In the genomic region with DNA sequence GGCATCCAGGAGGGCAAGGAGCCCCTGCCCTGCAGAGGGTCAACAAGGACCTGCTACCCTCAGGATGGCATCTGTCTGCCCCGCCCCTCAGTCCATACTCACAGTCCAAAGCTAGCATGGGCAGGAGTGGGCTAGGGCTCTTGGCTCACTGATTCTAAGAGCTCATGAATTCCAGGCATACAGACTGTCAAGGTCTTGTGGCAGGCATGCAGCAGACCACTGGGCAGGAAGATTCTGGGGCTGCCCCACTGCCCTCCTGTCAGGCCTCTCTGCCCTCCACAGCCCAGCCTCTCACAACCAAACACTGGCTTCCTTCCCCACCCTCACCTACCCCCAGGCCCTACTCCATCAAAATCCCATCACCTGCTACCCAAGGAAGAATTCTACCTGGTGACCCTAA, we compare ENCODE assay signal across 19 cellular contexts. TPM values are rescaled to one million over a fixed set of nuclear protein-coding genes. Genes with fewer than 3 reads are reported as not detected.
DNase-seq lines count a peak whose midpoint lies in the region; ATAC-seq and TF ChIP-seq lines count a peak whose summit lies in the region.
"Had no signal": no experiment of that assay in that cellular context is flagged by ENCODE, and none has a peak within 500 bp of the region (broad histone marks: within the 10 kb centered on the region; RNA-seq: fewer than 3 reads in every experiment).

No MANE protein-coding gene starts in this region.

- no peak for TF ChIP-seq POLR2A in erythroblast (IDR thresholded peaks at IDR 0.05; ENCODE audit: low read length)

- CTCF ChIA-PET in activated naive CD4-positive, alpha-beta T cell treated with anti-CD3 and anti-CD28 coated beads, Interleukin-2, amount 10 ng/mL, durations not matched to agents 7 days and 5 days (lab: Charles Lee): no interaction called here
- CTCF ChIA-PET in Panc1 (lab: Charles Lee): no interaction called here
- CTCF ChIA-PET in activated CD4-positive, alpha-beta T cell treated with anti-CD3 and anti-CD28 coated beads, Interleukin-2, amount 10 ng/mL, durations not matched to agents 7 days and 5 days (lab: Charles Lee): no interaction called here

- POLR2A ChIA-PET in Panc1 (lab: Charles Lee): interaction anchor here (0.6 kb wide), 1 partner anchor 87 kb away, joined by 6 read pairs; no protein-coding TSS in a partner anchor
- POLR2A ChIA-PET in activated CD4-positive, alpha-beta T cell treated with anti-CD3 and anti-CD28 coated beads, Interleukin-2, amount 10 ng/mL, durations not matched to agents 7 days and 5 days (lab: Charles Lee): no interaction called here

- TF ChIP-seq CTCF in Panc1 (IDR thresholded peaks at IDR 0.05) (no peak), progenitor cell of endocrine pancreas (IDR thresholded peaks at IDR 0.05; ENCODE audit: unreplicated experiment) (no peak)

- H3K4me3 ChIP-seq in Panc1 (ENCODE audit: low read depth in 2 of 2, low read length in 2 of 2): no peak overlapping the region
- H3K4me3 ChIP-seq: A549, GM12878, HAP-1 had no signal

- H3K9me3 Mint-ChIP-seq in activated naive CD4-positive, alpha-beta T cell treated with anti-CD3 and anti-CD28 coated beads, Interleukin-2, amount 10 ng/mL, durations not matched to agents 7 days and 5 days: no peaks in the 10 kb centered on the region
- H3K9me3 Mint-ChIP-seq in activated T-helper 17 cell treated with anti-CD3 and anti-CD28 coated beads, Interleukin-2, amount 50 U/mL, for 72 hours: no peaks in the 10 kb centered on the region
- H3K9me3 Mint-ChIP-seq in progenitor cell of endocrine pancreas (ENCODE audit: low read depth): no peaks in the 10 kb centered on the region
- H3K9me3 Mint-ChIP-seq in activated CD4-positive, alpha-beta T cell treated with anti-CD3 and anti-CD28 coated beads, Interleukin-2, amount 10 ng/mL, durations not matched to agents 7 days and 5 days: no peaks in the 10 kb centered on the region
- H3K9me3 Mint-ChIP-seq: CD4-positive, alpha-beta memory T cell had no signal

- no peak for ATAC-seq in Panc1
- no peak for ATAC-seq in activated T-helper 17 cell treated with anti-CD3 and anti-CD28 coated beads, Interleukin-2, amount 50 U/mL, for 72 hours (replicated peaks)
- ATAC-seq in esophagus mucosa: no peak
- ATAC-seq: GM12878 had no signal

- H3K36me3 Mint-ChIP-seq in activated naive CD4-positive, alpha-beta T cell treated with anti-CD3 and anti-CD28 coated beads, Interleukin-2, amount 10 ng/mL, durations not matched to agents 7 days and 5 days: no peaks in the 10 kb centered on the region
- H3K36me3 Mint-ChIP-seq in activated T-helper 17 cell treated with anti-CD3 and anti-CD28 coated beads, Interleukin-2, amount 50 U/mL, for 72 hours (ENCODE audit: low read depth): no peaks in the 10 kb centered on the region
- no peaks in the 10 kb centered on the region for H3K36me3 Mint-ChIP-seq in progenitor cell of endocrine pancreas (ENCODE audit: insufficient read depth)
- no peaks in the 10 kb centered on the region for H3K36me3 Mint-ChIP-seq in activated CD4-positive, alpha-beta T cell treated with anti-CD3 and anti-CD28 coated beads, Interleukin-2, amount 10 ng/mL, durations not matched to agents 7 days and 5 days (ENCODE audit: low read depth)

- BruUV-seq in Panc1 (replicated peaks; lab: Mats Ljungman, UMichigan): no TSS peak

- H3K9me3 ChIP-seq in Panc1 (ENCODE audit: control insufficient read depth, insufficient read depth, low read depth, low read length): no peaks in the 10 kb centered on the region
- H3K9me3 ChIP-seq: A549, HAP-1 had no signal

- peaks cover 91% of the 10 kb centered on the region for H3K27me3 Mint-ChIP-seq in activated naive CD4-positive, alpha-beta T cell treated with anti-CD3 and anti-CD28 coated beads, Interleukin-2, amount 10 ng/mL, durations not matched to agents 7 days and 5 days
- peaks cover 18% of the 10 kb centered on the region for H3K27me3 Mint-ChIP-seq in activated T-helper 17 cell treated with anti-CD3 and anti-CD28 coated beads, Interleukin-2, amount 50 U/mL, for 72 hours
- peaks cover 65% of the 10 kb centered on the region for H3K27me3 Mint-ChIP-seq in progenitor cell of endocrine pancreas
- H3K27me3 Mint-ChIP-seq in activated CD4-positive, alpha-beta T cell treated with anti-CD3 and anti-CD28 coated beads, Interleukin-2, amount 10 ng/mL, durations not matched to agents 7 days and 5 days: peaks cover 57% of the 10 kb centered on the region

- in situ Hi-C loops in Panc1 (cut with HindIII; ENCODE audit: low pct_unique_long_range_greater_than_20kb, low sequenced_read_pairs): no loop called here

- H3K4me1 Mint-ChIP-seq in activated naive CD4-positive, alpha-beta T cell treated with anti-CD3 and anti-CD28 coated beads, Interleukin-2, amount 10 ng/mL, durations not matched to agents 7 days and 5 days: peaks cover 11% of the 10 kb centered on the region
- H3K4me1 Mint-ChIP-seq in activated T-helper 17 cell treated with anti-CD3 and anti-CD28 coated beads, Interleukin-2, amount 50 U/mL, for 72 hours: no peaks in the 10 kb centered on the region
- H3K4me1 Mint-ChIP-seq in progenitor cell of endocrine pancreas (ENCODE audit: low read depth): peaks cover 5% of the 10 kb centered on the region
- H3K4me1 Mint-ChIP-seq in activated CD4-positive, alpha-beta T cell treated with anti-CD3 and anti-CD28 coated beads, Interleukin-2, amount 10 ng/mL, durations not matched to agents 7 days and 5 days: peaks cover 5% of the 10 kb centered on the region

- peaks cover 13% of the 10 kb centered on the region for H3K4me1 ChIP-seq in Panc1 (ENCODE audit: control insufficient read depth, insufficient read depth, low read length)

- H3K27ac ChIP-seq in Panc1 (ENCODE audit: low read length): peak overlapping the region; percentile 44
- H3K27ac ChIP-seq: 22Rv1, A549, HL-60 had no signal

- no peaks in the 10 kb centered on the region; the same call in 1 of the 2 replicates for H3K36me3 ChIP-seq in Panc1 (ENCODE audit: control insufficient read depth, insufficient read depth, low read length)
- H3K36me3 ChIP-seq: HAP-1 had no signal

- intact Hi-C loops in Panc1 (cut with micrococcal nuclease; ENCODE audit: unreplicated experiment): no loop called here

- H3K27ac Mint-ChIP-seq in activated naive CD4-positive, alpha-beta T cell treated with anti-CD3 and anti-CD28 coated beads, Interleukin-2, amount 10 ng/mL, durations not matched to agents 7 days and 5 days: peak overlapping the region; percentile 65
- H3K27ac Mint-ChIP-seq in activated T-helper 17 cell treated with anti-CD3 and anti-CD28 coated beads, Interleukin-2, amount 50 U/mL, for 72 hours: peak overlapping the region; percentile 23
- peak overlapping the region; percentile 88 for H3K27ac Mint-ChIP-seq in progenitor cell of endocrine pancreas
- H3K27ac Mint-ChIP-seq in activated CD4-positive, alpha-beta T cell treated with anti-CD3 and anti-CD28 coated beads, Interleukin-2, amount 10 ng/mL, durations not matched to agents 7 days and 5 days: no peak overlapping the region
- H3K27ac Mint-ChIP-seq: CD14-positive monocyte had no signal

- no peaks in the 10 kb centered on the region for H3K27me3 ChIP-seq in Panc1 (ENCODE audit: control insufficient read depth, insufficient read depth, low read length)

- no peak for DNase-seq in activated naive CD4-positive, alpha-beta T cell treated with anti-CD3 and anti-CD28 coated beads, Interleukin-2, amount 10 ng/mL, durations not matched to agents 7 days and 5 days
- no peak for DNase-seq in activated naive CD4-positive, alpha-beta T cell treated with anti-CD3 and anti-CD28 coated beads, Interleukin-2, amount 50 U/mL, for 16 hours
- no peak for DNase-seq in Panc1 (ENCODE audit: low read depth, low spot score)
- DNase-seq in progenitor cell of endocrine pancreas (ENCODE audit: low spot score, unreplicated experiment): no peak
- DNase-seq in activated CD4-positive, alpha-beta T cell treated with anti-CD3 and anti-CD28 coated beads, Interleukin-2, amount 10 ng/mL, durations not matched to agents 7 days and 5 days: no peak
- DNase-seq in erythroblast (lab: John Stamatoyannopoulos, UW): no peak
- DNase-seq: AML-193; Calu3; CD4-positive, alpha-beta memory T cell; DMS79 treated with DMSO at 0.1 percent for 48 hours; IMR-90 had no signal

- no peak overlapping the region for H3K4me3 Mint-ChIP-seq in activated naive CD4-positive, alpha-beta T cell treated with anti-CD3 and anti-CD28 coated beads, Interleukin-2, amount 10 ng/mL, durations not matched to agents 7 days and 5 days
- H3K4me3 Mint-ChIP-seq in activated T-helper 17 cell treated with anti-CD3 and anti-CD28 coated beads, Interleukin-2, amount 50 U/mL, for 72 hours: no peak overlapping the region
- no peak overlapping the region for H3K4me3 Mint-ChIP-seq in progenitor cell of endocrine pancreas (ENCODE audit: low read depth)
- no peak overlapping the region for H3K4me3 Mint-ChIP-seq in activated CD4-positive, alpha-beta T cell treated with anti-CD3 and anti-CD28 coated beads, Interleukin-2, amount 10 ng/mL, durations not matched to agents 7 days and 5 days

RNA-seq across cellular contexts. Expression of gene SLC4A11, which starts 5.6 kb away (rescaled TPM):
- 144 TPM for total RNA-seq in Panc1 (2021; ENCODE audit: unreplicated experiment)
- 276 TPM for polyA plus RNA-seq in Panc1 (2012; ENCODE audit: insufficient read length)
- total RNA-seq in activated T-helper 17 cell treated with anti-CD3 and anti-CD28 coated beads, Interleukin-2, amount 50 U/mL, for 72 hours: 1 to 10 TPM in 1 of 2 donors, under 1 TPM in 1; 0.26 to 2.0 TPM
- 1.9 and 2.0 TPM in 2 replicates for total RNA-seq in progenitor cell of endocrine pancreas
- 20.0 TPM for total RNA-seq in esophagus mucosa
- under 1 TPM; 0.50 to 0.77 TPM for total RNA-seq in activated CD4-positive, alpha-beta T cell treated with anti-CD3 and anti-CD28 coated beads, Interleukin-2, amount 10 ng/mL, durations not matched to agents 7 days and 5 days

RNA-seq across cellular contexts. Expression of gene ITPA, which starts 35.3 kb away (rescaled TPM):
- total RNA-seq in Panc1 (2021; ENCODE audit: unreplicated experiment) (107 TPM), progenitor cell of endocrine pancreas (62.3 and 67.8 TPM in 2 replicates), esophagus mucosa (60.6 TPM)
- 111 TPM for polyA plus RNA-seq in Panc1 (2012; ENCODE audit: insufficient read length)
- 10 to 100 TPM; 45.0 to 85.6 TPM for total RNA-seq in activated T-helper 17 cell treated with anti-CD3 and anti-CD28 coated beads, Interleukin-2, amount 50 U/mL, for 72 hours
- 10 to 100 TPM; 52.1 to 72.7 TPM for total RNA-seq in activated CD4-positive, alpha-beta T cell treated with anti-CD3 and anti-CD28 coated beads, Interleukin-2, amount 10 ng/mL, durations not matched to agents 7 days and 5 days

RNA-seq across cellular contexts. Expression of gene DDRGK1, which starts 40.1 kb away (rescaled TPM):
- total RNA-seq in Panc1 (2021; ENCODE audit: unreplicated experiment): 65.5 TPM
- 101 TPM for polyA plus RNA-seq in Panc1 (2012; ENCODE audit: insufficient read length)
- 10 to 100 TPM; 67.7 to 71.2 TPM for total RNA-seq in activated T-helper 17 cell treated with anti-CD3 and anti-CD28 coated beads, Interleukin-2, amount 50 U/mL, for 72 hours
- total RNA-seq in progenitor cell of endocrine pancreas: 73.0 and 78.0 TPM in 2 replicates
- total RNA-seq in esophagus mucosa: 47.8 TPM
- 10 to 100 TPM; 46.5 to 58.9 TPM for total RNA-seq in activated CD4-positive, alpha-beta T cell treated with anti-CD3 and anti-CD28 coated beads, Interleukin-2, amount 10 ng/mL, durations not matched to agents 7 days and 5 days
